ENCODE assay signal across 22 cellular contexts in the genomic region with DNA sequence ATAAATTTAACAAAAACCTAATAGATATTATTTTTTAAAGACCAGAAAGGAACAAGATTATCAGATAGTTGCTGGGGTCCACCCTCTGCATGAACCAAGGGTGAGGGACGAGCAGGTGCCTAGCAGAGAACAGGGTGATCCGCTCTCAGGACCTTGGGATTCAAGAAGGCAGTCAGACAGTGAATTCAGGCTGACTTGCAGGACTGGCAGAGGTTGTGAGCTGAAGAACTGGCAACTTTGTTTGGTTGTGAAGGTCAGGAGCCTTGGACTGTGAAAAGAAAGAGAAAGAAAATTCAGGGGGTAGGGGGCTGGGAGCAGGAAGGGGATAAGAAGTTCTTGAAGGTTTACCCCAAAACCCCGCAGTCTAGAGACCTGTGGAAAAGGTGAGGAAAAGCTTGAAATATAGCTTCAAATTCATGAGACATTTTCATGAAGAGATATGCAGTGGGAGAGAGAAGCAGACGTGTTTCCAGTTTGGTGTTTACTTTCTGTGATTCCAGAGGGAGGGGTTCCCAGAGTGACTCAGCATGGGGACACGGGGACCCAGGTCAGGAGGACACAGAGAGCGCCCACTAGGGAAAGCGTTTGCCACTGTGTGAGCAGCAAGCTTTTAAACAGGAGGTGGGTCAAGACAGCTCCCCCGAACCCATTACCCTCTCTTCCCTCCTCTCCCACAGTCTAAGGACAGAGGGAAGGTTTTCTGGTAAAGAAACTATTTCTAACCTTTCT.
A peak's percentile ranks its signal among the peaks of the same experiment; 100 is the strongest.
DNase-seq lines count a peak whose midpoint lies in the region; ATAC-seq and TF ChIP-seq lines count a peak whose summit lies in the region.
"Had no signal": no experiment of that assay in that cellular context is flagged by ENCODE, and none has a peak within 500 bp of the region (broad histone marks: within the 10 kb centered on the region; RNA-seq: fewer than 3 reads in every experiment).

No MANE protein-coding gene starts in this region.

- peaks cover 5% of the 10 kb centered on the region for H3K9me3 Mint-ChIP-seq in mesothelial cell of epicardium

- DNase-seq in A172 (ENCODE audit: low spot score) (peak; percentile 39), HuH-7 (ENCODE audit: low spot score) (peak; percentile 24), dorsolateral prefrontal cortex (no peak), gastrocnemius medialis (no peak), mesothelial cell of epicardium (ENCODE audit: low spot score in 2 of 2, unreplicated experiment in 2 of 2) (no peak), GM10248 (ENCODE audit: extremely low spot score) (no peak)
- DNase-seq: 8988T; activated CD4-positive, alpha-beta T cell treated with anti-CD3 and anti-CD28 coated beads, Interleukin-2, amount 50 U/mL, for 1 hour; activated gamma-delta T cell; BE2C; mucosa of descending colon; NCI-H2029 treated with DMSO at 0.1 percent for 48 hours; NCI-H510A; SW 1271; transverse colon had no signal

- peak in 1 of 56 donors; percentile 10 for TF ChIP-seq CTCF in dorsolateral prefrontal cortex (IDR thresholded peaks at IDR 0.05 in 54 of 56, conservative IDR thresholded peaks at IDR 0.05 in 2 of 56; ENCODE audit: low read depth in 1 of 56, partially characterized antibody in 56 of 56)
- no peak for TF ChIP-seq CTCF in gastrocnemius medialis (IDR thresholded peaks at IDR 0.05 in 4 of 5, conservative IDR thresholded peaks at IDR 0.05 in 1 of 5)
- TF ChIP-seq CTCF in mesothelial cell of epicardium (IDR thresholded peaks at IDR 0.05; ENCODE audit: unreplicated experiment): no peak
- TF ChIP-seq CTCF in GM10248 (IDR thresholded peaks at IDR 0.05; ENCODE audit: control extremely low read depth, extremely low read depth, low read depth, missing control alignments): no peak

- ATAC-seq in gastrocnemius medialis (no peak), GM21723 (IDR thresholded peaks at IDR 0.05; ENCODE audit: unreplicated experiment) (no peak)
- ATAC-seq: mucosa of descending colon; stimulated activated memory B cell treated with anti-CD40 and anti-IgM and Interleukin-4, amounts not matched to agents 10 μg/mL and 1 μg/mL and 100 μg/mL, for 72 hours had no signal

- H3K4me1 ChIP-seq in mucosa of stomach (ENCODE audit: control insufficient read depth, insufficient read depth, low read length) (peaks cover 12% of the 10 kb centered on the region), gastrocnemius medialis (no peaks in the 10 kb centered on the region)
- H3K4me1 ChIP-seq: BE2C, HAP-1, right atrium auricular region, transverse colon had no signal

- H3K27me3 ChIP-seq in dorsolateral prefrontal cortex (no peaks in the 10 kb centered on the region), mucosa of stomach (ENCODE audit: control insufficient read depth, insufficient read depth, low read length) (no peaks in the 10 kb centered on the region), gastrocnemius medialis (no peaks in the 10 kb centered on the region)
- H3K27me3 ChIP-seq: BE2C, cardiac muscle cell, right atrium auricular region, transverse colon had no signal

- in situ Hi-C loops in gastrocnemius medialis (cut with MboI; ENCODE audit: low sequenced_read_pairs in 4 of 4): no loop called here

- H3K9ac ChIP-seq in mucosa of stomach (ENCODE audit: low read length): peak overlapping the region; percentile 14

- CTCF ChIA-PET in GM10248 (lab: Yijun Ruan, JAX): no interaction called here

- intact Hi-C loops in dorsolateral prefrontal cortex (cut with DNase I): no loop called here
- intact Hi-C loops in gastrocnemius medialis (cut with DNase I; ENCODE audit: low total_unique reads): no loop called here

- no peaks in the 10 kb centered on the region for H3K36me3 ChIP-seq in mucosa of stomach (ENCODE audit: control insufficient read depth, insufficient read depth, low read length)
- no peaks in the 10 kb centered on the region for H3K36me3 ChIP-seq in gastrocnemius medialis
- H3K36me3 ChIP-seq: cardiac muscle cell, HAP-1, right atrium auricular region, transverse colon had no signal

- no peak overlapping the region for H3K4me3 Mint-ChIP-seq in mesothelial cell of epicardium
- H3K4me3 Mint-ChIP-seq: stimulated activated memory B cell treated with anti-CD40 and anti-IgM and Interleukin-4, amounts not matched to agents 10 μg/mL and 1 μg/mL and 100 μg/mL, for 72 hours had no signal

- no peaks in the 10 kb centered on the region for H3K27me3 Mint-ChIP-seq in mesothelial cell of epicardium (ENCODE audit: low read depth)

- POLR2A ChIA-PET in GM10248 (lab: Yijun Ruan, JAX): no interaction called here

- no peak overlapping the region for H3K27ac Mint-ChIP-seq in mesothelial cell of epicardium
- H3K27ac Mint-ChIP-seq: stimulated activated memory B cell treated with anti-CD40 and anti-IgM and Interleukin-4, amounts not matched to agents 10 μg/mL and 1 μg/mL and 100 μg/mL, for 72 hours had no signal

- H3K4me1 Mint-ChIP-seq in mesothelial cell of epicardium: no peaks in the 10 kb centered on the region
- H3K4me1 Mint-ChIP-seq: stimulated activated memory B cell treated with anti-CD40 and anti-IgM and Interleukin-4, amounts not matched to agents 10 μg/mL and 1 μg/mL and 100 μg/mL, for 72 hours had no signal

- H3K27ac ChIP-seq in dorsolateral prefrontal cortex (peak overlapping the region in 53 of 59 donors; percentile 2 to 91 (median 74)), gastrocnemius medialis (no peak overlapping the region)
- H3K27ac ChIP-seq: cardiac muscle cell, HL-60, right atrium auricular region, transverse colon had no signal

- peaks cover 5% of the 10 kb centered on the region for H3K36me3 Mint-ChIP-seq in mesothelial cell of epicardium
- H3K36me3 Mint-ChIP-seq: stimulated activated memory B cell treated with anti-CD40 and anti-IgM and Interleukin-4, amounts not matched to agents 10 μg/mL and 1 μg/mL and 100 μg/mL, for 72 hours had no signal

- H3K9me3 ChIP-seq in mucosa of stomach (ENCODE audit: control insufficient read depth, low read length) (no peaks in the 10 kb centered on the region), gastrocnemius medialis (no peaks in the 10 kb centered on the region)
- H3K9me3 ChIP-seq: BE2C, HAP-1, mucosa of descending colon, right atrium auricular region, transverse colon had no signal

- no peak for TF ChIP-seq POLR2A in gastrocnemius medialis (IDR thresholded peaks at IDR 0.05)

- H3K4me3 ChIP-seq in dorsolateral prefrontal cortex (no peak overlapping the region), mucosa of stomach (ENCODE audit: low read length) (no peak overlapping the region), gastrocnemius medialis (no peak overlapping the region)
- H3K4me3 ChIP-seq: cardiac muscle cell, HAP-1, mucosa of descending colon, right atrium auricular region, transverse colon had no signal

Comparison
In these comparisons a context has a peak if more than half of its experiments do, and no peak if none do; other contexts are left out.
1. DNase-seq: peak in A172 (single experiment) and HuH-7 (single experiment); none in dorsolateral prefrontal cortex (0 of 10), gastrocnemius medialis (0 of 2), mesothelial cell of epicardium (0 of 2) and GM10248 (single experiment).
2. H3K27ac ChIP-seq: peak in dorsolateral prefrontal cortex (53 of 59); none in gastrocnemius medialis (0 of 4).